In genomic region chr18:58221060-58221725, GRCh38 we compare ENCODE assay signal across 8 cellular contexts.
A peak's percentile ranks its signal among the peaks of the same experiment; 100 is the strongest.
DNase-seq lines count a peak whose midpoint lies in the region; ATAC-seq and TF ChIP-seq lines count a peak whose summit lies in the region.

No MANE protein-coding gene starts in this region.

- no peaks in the 10 kb centered on the region for H3K27me3 Mint-ChIP-seq in brain

- DNase-seq in HT1080 (ENCODE audit: low read depth) (peak; percentile 98), kidney epithelial cell (ENCODE audit: low read depth) (peak; percentile 92), NCI-H187 treated with DMSO at 0.1 percent for 48 hours (lab: John Stamatoyannopoulos, UW) (no peak), hippocampal formation (lab: John Stamatoyannopoulos, UW) (no peak)

- no peaks in the 10 kb centered on the region for H3K36me3 ChIP-seq in kidney epithelial cell (ENCODE audit: control insufficient read depth, insufficient read depth, low read length)

- H3K27ac Mint-ChIP-seq in brain, result peak overlapping the region in 3 of 5 experiments; percentile 12 to 71 (median 71)

- no peaks in the 10 kb centered on the region for H3K36me3 Mint-ChIP-seq in brain

- ATAC-seq in GM18519 (IDR thresholded peaks at IDR 0.05; ENCODE audit: low FRiP score, unreplicated experiment) (no peak), HG03432 (IDR thresholded peaks at IDR 0.05; ENCODE audit: unreplicated experiment) (no peak)

- peak overlapping the region; percentile 88 for H3K27ac ChIP-seq in 22Rv1

- no peak for TF ChIP-seq CTCF in 22Rv1 (IDR thresholded peaks at IDR 0.05)
- TF ChIP-seq CTCF in brain (conservative IDR thresholded peaks at IDR 0.05), result no peak
- TF ChIP-seq CTCF in kidney epithelial cell (IDR thresholded peaks at IDR 0.05; ENCODE audit: insufficient read depth, low read length, poor library complexity, severe bottlenecking), result no peak

- H3K27me3 ChIP-seq in kidney epithelial cell (ENCODE audit: control insufficient read depth, insufficient read depth, low read length), result no peaks in the 10 kb centered on the region

- H3K4me3 ChIP-seq in kidney epithelial cell (ENCODE audit: low read depth, low read length), result peak overlapping the region; percentile 53

- peak overlapping the region in 1 of 5 experiments; percentile 70 for H3K4me3 Mint-ChIP-seq in brain

- peaks cover 85% of the 10 kb centered on the region for H3K4me1 Mint-ChIP-seq in brain

- H3K9me3 Mint-ChIP-seq in brain, result peaks cover 0 to 2% (median 0%) of the 10 kb centered on the region in 5 experiments

Comparison
In these comparisons a context has a peak if more than half of its experiments do, and no peak if none do; other contexts are left out.
1. DNase-seq: peak in HT1080 (single experiment) and kidney epithelial cell (single experiment); none in NCI-H187 treated with DMSO at 0.1 percent for 48 hours (single experiment) and hippocampal formation (0 of 2).